Comparison of ENCODE assay signal across 25 cellular contexts in genomic region chr1:223144914-223145313, GRCh38. TPM values are rescaled to one million over a fixed set of nuclear protein-coding genes. Genes with fewer than 3 reads are reported as not detected.
"Had no signal": no experiment of that assay in that cellular context is flagged by ENCODE, and none has a peak within 500 bp of the region (broad histone marks: within the 10 kb centered on the region; RNA-seq: fewer than 3 reads in every experiment).

No MANE protein-coding gene starts in this region.

- DNase-seq: activated CD4-positive, alpha-beta memory T cell treated with anti-CD3 and anti-CD28 coated beads for 36 hours; activated CD4-positive, CD25-positive, alpha-beta regulatory T cell treated with anti-CD3 and anti-CD28 coated beads, Interleukin-2, amount 50 U/mL, for 72 hours; activated gamma-delta T cell treated with Interleukin-2 at 50 U/mL for 16 hours; activated T-cell treated with anti-CD3 and anti-CD28 coated beads for 4 hours; amniotic stem cell; endodermal cell; foreskin keratinocyte; hippocampal formation; islet precursor cell; lower lobe of right lung; stimulated activated CD4-positive, alpha-beta T cell treated with anti-CD3 and anti-CD28 coated beads, Interleukin-4, amount 100 ng/mL, for 1 hour; stimulated activated naive CD8-positive, alpha-beta T cell treated with anti-CD3 and anti-CD28 coated beads, Interleukin-15, amount 100 ng/mL, for 72 hours; T-helper 1 cell; transverse colon had no signal

- H3K4me3 ChIP-seq: lower lobe of right lung, prostate gland, right atrium auricular region, skin epidermis, suprapubic skin, transverse colon, vagina had no signal

- H3K27ac Mint-ChIP-seq: activated CD4-positive, alpha-beta memory T cell treated with anti-CD3 and anti-CD28 coated beads for 36 hours; activated naive CD4-positive, alpha-beta T cell treated with anti-CD3 and anti-CD28 coated beads, Interleukin-2, amount 50 U/mL, for 72 hours; activated T-helper 1 cell treated with anti-CD3 and anti-CD28 coated beads, Interleukin-12 subunit alpha, Interleukin-12 subunit beta, Interleukin-2, Interleukin-4 antibody, amounts not matched to agents 30 ng/mL and 10 ng/mL and 1 ng/mL, durations not matched to agents 14 hours and 24 hours and 36 hours; endodermal cell; stimulated activated naive CD8-positive, alpha-beta T cell treated with anti-CD3 and anti-CD28 coated beads, Interleukin-15, amount 100 ng/mL, for 72 hours had no signal

- H3K27me3 Mint-ChIP-seq: activated CD4-positive, alpha-beta memory T cell treated with anti-CD3 and anti-CD28 coated beads for 36 hours; stimulated activated naive CD8-positive, alpha-beta T cell treated with anti-CD3 and anti-CD28 coated beads, Interleukin-15, amount 100 ng/mL, for 72 hours had no signal

- H3K9me3 ChIP-seq: lower lobe of right lung, prostate gland, suprapubic skin, transverse colon, vagina had no signal

- FAIRE-seq: colon had no signal

- H3K27me3 ChIP-seq: right atrium auricular region, suprapubic skin, transverse colon, vagina had no signal

- H3K27ac ChIP-seq: epithelial cell of prostate, foreskin keratinocyte, prostate gland, right atrium auricular region, suprapubic skin, transverse colon, vagina, VCaP had no signal

- H3K36me3 ChIP-seq: lower lobe of right lung, prostate gland, right atrium auricular region, suprapubic skin, transverse colon, vagina had no signal

- H3K36me3 Mint-ChIP-seq: activated CD4-positive, alpha-beta memory T cell treated with anti-CD3 and anti-CD28 coated beads for 36 hours; activated naive CD4-positive, alpha-beta T cell treated with anti-CD3 and anti-CD28 coated beads, Interleukin-2, amount 50 U/mL, for 72 hours had no signal

- H3K4me1 ChIP-seq: foreskin keratinocyte had no signal

- H3K4me3 Mint-ChIP-seq: activated CD4-positive, alpha-beta memory T cell treated with anti-CD3 and anti-CD28 coated beads for 36 hours; activated T-helper 1 cell treated with anti-CD3 and anti-CD28 coated beads, Interleukin-12 subunit alpha, Interleukin-12 subunit beta, Interleukin-2, Interleukin-4 antibody, amounts not matched to agents 30 ng/mL and 10 ng/mL and 1 ng/mL, durations not matched to agents 14 hours and 24 hours and 36 hours; endodermal cell; stimulated activated naive CD8-positive, alpha-beta T cell treated with anti-CD3 and anti-CD28 coated beads, Interleukin-15, amount 100 ng/mL, for 72 hours had no signal

- ATAC-seq: activated naive CD4-positive, alpha-beta T cell treated with anti-CD3 and anti-CD28 coated beads, Interleukin-2, amount 50 U/mL, for 72 hours; foreskin keratinocyte; lower lobe of right lung; stimulated activated naive CD8-positive, alpha-beta T cell treated with anti-CD3 and anti-CD28 coated beads, Interleukin-15, amount 100 ng/mL, for 72 hours had no signal

RNA-seq across cellular contexts. Expression of gene TLR5, which starts 1.9 kb away (rescaled TPM):
- total RNA-seq: activated T-helper 1 cell treated with anti-CD3 and anti-CD28 coated beads, Interleukin-12 subunit alpha, Interleukin-12 subunit beta, Interleukin-2, Interleukin-4 antibody, amounts not matched to agents 30 ng/mL and 10 ng/mL and 1 ng/mL, durations not matched to agents 14 hours and 24 hours and 36 hours; endodermal cell had no signal
- polyA plus RNA-seq: neural cell had no signal
